Comparison of ENCODE assay signal across 14 cellular contexts in the genomic region with DNA sequence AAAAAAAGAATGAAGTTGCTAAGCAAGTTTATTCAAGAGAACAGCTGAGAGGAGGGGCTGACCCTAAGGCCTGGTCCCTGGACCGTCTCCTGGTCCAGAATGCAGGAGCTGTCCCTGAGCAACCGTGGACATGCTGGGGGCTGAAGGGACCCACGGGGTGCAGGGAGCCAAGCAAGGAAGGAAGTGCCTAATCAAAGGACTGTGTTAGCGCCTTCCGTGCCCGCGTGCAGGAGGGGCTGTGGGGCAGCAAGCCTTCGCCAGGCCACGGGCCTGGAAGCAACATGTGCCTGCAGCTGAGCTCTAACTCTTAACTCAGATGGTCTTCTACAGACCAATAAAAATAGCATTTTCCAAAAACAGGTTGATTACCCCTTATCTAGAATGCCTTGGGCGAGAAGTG.
"Had no signal": no experiment of that assay in that cellular context is flagged by ENCODE, and none has a peak within 500 bp of the region (broad histone marks: within the 10 kb centered on the region; RNA-seq: fewer than 3 reads in every experiment).

No MANE protein-coding gene starts in this region.

- DNase-seq: activated B cell treated with CpG ODN at 0.5 μM for 24 hours; activated CD8-positive, alpha-beta memory T cell treated with anti-CD3 and anti-CD28 coated beads, Interleukin-2, amount 50 U/mL, for 4 hours; dorsolateral prefrontal cortex; glutamatergic neuron; mucosa of descending colon; Right ventricle myocardium superior; SK-N-SH; stimulated activated naive B cell treated with anti-CD40 and anti-IgM and Interleukin-4, amounts not matched to agents 10 μg/mL and 1 μg/mL and 100 μg/mL, for 72 hours; transverse colon had no signal

- H3K4me2 ChIP-seq: SK-N-SH had no signal

- H3K9me3 ChIP-seq: esophagus muscularis mucosa, mucosa of descending colon, SK-N-SH, transverse colon had no signal

- H3K27ac Mint-ChIP-seq: activated B cell treated with CpG ODN at 0.5 μM for 24 hours; activated naive CD4-positive, alpha-beta T cell treated with anti-CD3 and anti-CD28 coated beads, Interleukin-2, amount 50 U/mL, for 72 hours; activated T-helper 1 cell treated with anti-CD3 and anti-CD28 coated beads, Interleukin-12 subunit alpha, Interleukin-12 subunit beta, Interleukin-2, Interleukin-4 antibody, amounts not matched to agents 30 ng/mL and 10 ng/mL and 1 ng/mL, durations not matched to agents 14 hours and 24 hours and 36 hours; stimulated activated naive B cell treated with anti-CD40 and anti-IgM and Interleukin-4, amounts not matched to agents 10 μg/mL and 1 μg/mL and 100 μg/mL, for 72 hours had no signal

- H3K4me3 Mint-ChIP-seq: activated B cell treated with CpG ODN at 0.5 μM for 24 hours; activated T-helper 1 cell treated with anti-CD3 and anti-CD28 coated beads, Interleukin-12 subunit alpha, Interleukin-12 subunit beta, Interleukin-2, Interleukin-4 antibody, amounts not matched to agents 30 ng/mL and 10 ng/mL and 1 ng/mL, durations not matched to agents 14 hours and 24 hours and 36 hours; neural crest cell; stimulated activated naive B cell treated with anti-CD40 and anti-IgM and Interleukin-4, amounts not matched to agents 10 μg/mL and 1 μg/mL and 100 μg/mL, for 72 hours had no signal

- ATAC-seq: activated naive CD4-positive, alpha-beta T cell treated with anti-CD3 and anti-CD28 coated beads, Interleukin-2, amount 50 U/mL, for 72 hours; mucosa of descending colon; stimulated activated naive B cell treated with anti-CD40 and anti-IgM and Interleukin-4, amounts not matched to agents 10 μg/mL and 1 μg/mL and 100 μg/mL, for 72 hours had no signal

- H3K27ac ChIP-seq: dorsolateral prefrontal cortex, esophagus muscularis mucosa, transverse colon had no signal

- H3K36me3 Mint-ChIP-seq: activated naive CD4-positive, alpha-beta T cell treated with anti-CD3 and anti-CD28 coated beads, Interleukin-2, amount 50 U/mL, for 72 hours; stimulated activated naive B cell treated with anti-CD40 and anti-IgM and Interleukin-4, amounts not matched to agents 10 μg/mL and 1 μg/mL and 100 μg/mL, for 72 hours had no signal

- H3K27me3 ChIP-seq: dorsolateral prefrontal cortex, esophagus muscularis mucosa, transverse colon had no signal

- H3K9me3 Mint-ChIP-seq: activated B cell treated with CpG ODN at 0.5 μM for 24 hours; activated naive CD4-positive, alpha-beta T cell treated with anti-CD3 and anti-CD28 coated beads, Interleukin-2, amount 50 U/mL, for 72 hours; activated T-helper 1 cell treated with anti-CD3 and anti-CD28 coated beads, Interleukin-12 subunit alpha, Interleukin-12 subunit beta, Interleukin-2, Interleukin-4 antibody, amounts not matched to agents 30 ng/mL and 10 ng/mL and 1 ng/mL, durations not matched to agents 14 hours and 24 hours and 36 hours; neural crest cell; stimulated activated naive B cell treated with anti-CD40 and anti-IgM and Interleukin-4, amounts not matched to agents 10 μg/mL and 1 μg/mL and 100 μg/mL, for 72 hours had no signal

- H3K36me3 ChIP-seq: esophagus muscularis mucosa, transverse colon had no signal

- H3K4me3 ChIP-seq: dorsolateral prefrontal cortex, esophagus muscularis mucosa, lung, mucosa of descending colon, transverse colon had no signal
